Comparison of ENCODE assay signal across 8 cellular contexts in genomic region chr12:55728932-55729591, GRCh38. TPM values are rescaled to one million over a fixed set of nuclear protein-coding genes. Genes with fewer than 3 reads are reported as not detected.
DNase-seq lines count a peak whose midpoint lies in the region; ATAC-seq and TF ChIP-seq lines count a peak whose summit lies in the region.

Gene CD63, minus strand, starts transcription at chr12:55729009. Its CDS starts 668 bp downstream, at chr12:55728341.

- ATAC-seq in GM19463 (IDR thresholded peaks at IDR 0.05; ENCODE audit: unreplicated experiment) = peak; percentile 63

- no peak for TF ChIP-seq CTCF in nephron progenitor cell (IDR thresholded peaks at IDR 0.05)

- H3K36me3 Mint-ChIP-seq in nephron progenitor cell (ENCODE audit: low read depth) = peaks cover 24% of the 10 kb centered on the region

- H3K27me3 Mint-ChIP-seq in nephron progenitor cell (ENCODE audit: low read depth, poor library complexity) = peaks cover 5% of the 10 kb centered on the region

- H3K4me3 Mint-ChIP-seq in nephron progenitor cell = peak within 1 kb of the TSS; percentile 90

- peak; percentile 90 for DNase-seq in D341Med (ENCODE audit: low spot score)
- DNase-seq in HK-2 (ENCODE audit: unreplicated experiment) = peak; percentile 89
- peak; percentile 92 for DNase-seq in RPMI7951 (ENCODE audit: low read depth)
- DNase-seq in activated gamma-delta T cell (lab: John Stamatoyannopoulos, UW) = peak; percentile 58
- peak; percentile 90 for DNase-seq in fibroblast of the conjunctiva (ENCODE audit: low read depth)
- DNase-seq in nephron progenitor cell = peak; percentile 85
- peak; percentile 89 for DNase-seq in stromal cell of bone marrow (ENCODE audit: low read depth)

- peak within 1 kb of the TSS; percentile 99 for H3K27ac Mint-ChIP-seq in nephron progenitor cell

- H3K9me3 Mint-ChIP-seq in nephron progenitor cell = no peaks in the 10 kb centered on the region

- peaks cover 60% of the 10 kb centered on the region for H3K4me1 Mint-ChIP-seq in nephron progenitor cell

RNA-seq across cellular contexts. Expression of gene CD63, which starts in this region (rescaled TPM):
- total RNA-seq in RPMI7951 (2014; rRNA removed; shearing (Covaris generic)) = 1,417 and 1,738 TPM in 2 replicates

Comparison
In these comparisons a context has a peak if more than half of its experiments do, and no peak if none do; other contexts are left out.
1. Peak in every context shown above with its lines: DNase-seq and ATAC-seq.